Comparison of ENCODE assay signal across 1 cellular context in the genomic region with DNA sequence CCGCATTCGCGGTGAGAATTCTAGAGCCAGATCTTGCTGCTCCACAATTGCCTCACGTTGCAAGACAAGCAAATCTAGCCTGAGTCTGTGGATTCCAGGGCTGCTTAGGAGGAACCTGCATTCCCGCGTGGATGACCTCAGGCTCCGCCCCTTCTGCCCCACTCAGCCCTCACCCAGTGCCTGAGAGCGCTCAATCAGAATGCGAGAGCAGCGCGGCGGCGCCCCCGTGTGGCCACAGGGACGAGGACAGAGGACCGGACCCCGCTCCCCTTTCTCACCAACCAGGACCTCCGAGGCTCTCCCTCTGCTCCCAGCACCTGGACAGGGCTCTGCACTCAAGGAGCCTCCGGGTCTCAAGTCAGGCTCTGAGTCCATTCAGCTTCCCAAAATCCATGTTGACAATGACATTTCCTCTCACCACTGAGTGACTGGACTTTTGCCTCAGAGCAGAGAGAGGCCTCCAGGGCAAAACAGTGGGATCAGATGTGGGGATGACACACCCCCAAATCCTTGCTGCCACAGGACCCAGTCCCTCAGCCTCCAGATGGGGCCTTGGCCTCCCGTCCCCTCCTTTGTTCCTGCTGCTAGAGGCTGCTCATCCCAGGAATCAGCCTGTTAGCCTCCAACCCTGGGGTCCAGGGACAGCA.
TF ChIP-seq lines count a peak whose summit lies in the region.

No MANE protein-coding gene starts in this region.

TF ChIP-seq in HEK293, 187 proteins besides CTCF, POLR2A, EP300 and RAD21 (continued from another document and continues in another):
- TF ChIP-seq, protein P1, sequence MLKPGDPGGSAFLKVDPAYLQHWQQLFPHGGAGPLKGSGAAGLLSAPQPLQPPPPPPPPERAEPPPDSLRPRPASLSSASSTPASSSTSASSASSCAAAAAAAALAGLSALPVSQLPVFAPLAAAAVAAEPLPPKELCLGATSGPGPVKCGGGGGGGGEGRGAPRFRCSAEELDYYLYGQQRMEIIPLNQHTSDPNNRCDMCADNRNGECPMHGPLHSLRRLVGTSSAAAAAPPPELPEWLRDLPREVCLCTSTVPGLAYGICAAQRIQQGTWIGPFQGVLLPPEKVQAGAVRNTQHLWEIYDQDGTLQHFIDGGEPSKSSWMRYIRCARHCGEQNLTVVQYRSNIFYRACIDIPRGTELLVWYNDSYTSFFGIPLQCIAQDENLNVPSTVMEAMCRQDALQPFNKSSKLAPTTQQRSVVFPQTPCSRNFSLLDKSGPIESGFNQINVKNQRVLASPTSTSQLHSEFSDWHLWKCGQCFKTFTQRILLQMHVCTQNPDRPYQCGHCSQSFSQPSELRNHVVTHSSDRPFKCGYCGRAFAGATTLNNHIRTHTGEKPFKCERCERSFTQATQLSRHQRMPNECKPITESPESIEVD (tag by site-specific recombination; IDR thresholded peaks at IDR 0.05): no peak
- TF ChIP-seq ZNF292 (tag by site-specific recombination; IDR thresholded peaks at IDR 0.05; ENCODE audit: borderline replicate concordance, low read depth) (no peak), ZNF404 (tag by site-specific recombination; IDR thresholded peaks at IDR 0.05) (no peak), ZFP41 (tag by site-specific recombination; IDR thresholded peaks at IDR 0.05; ENCODE audit: borderline replicate concordance) (no peak), ZSCAN18 (tag by site-specific recombination; IDR thresholded peaks at IDR 0.05) (no peak), ZNF157 (tag by site-specific recombination; IDR thresholded peaks at IDR 0.05) (no peak), ZNF10 (tag by site-specific recombination; IDR thresholded peaks at IDR 0.05) (0 out of 2 replicates have a peak, but pooled peaks have one; percentile 11), ZNF391 (tag by site-specific recombination; IDR thresholded peaks at IDR 0.05; ENCODE audit: borderline replicate concordance, low read depth) (0 out of 2 replicates have a peak, but pooled peaks have one; percentile 29), ZNF202 (tag by site-specific recombination; IDR thresholded peaks at IDR 0.05; ENCODE audit: borderline replicate concordance) (no peak), ZNF311 (tag by site-specific recombination; IDR thresholded peaks at IDR 0.05; ENCODE audit: borderline replicate concordance) (no peak), SP3 (tag by site-specific recombination; IDR thresholded peaks at IDR 0.05) (peak; percentile 41; the same call in 1 of the 2 replicates), BCL11A (tag by site-specific recombination; IDR thresholded peaks at IDR 0.05; ENCODE audit: low read depth) (no peak), ZNF302 (tag by site-specific recombination; IDR thresholded peaks at IDR 0.05; ENCODE audit: low read depth) (no peak), ZNF266 (tag by site-specific recombination; IDR thresholded peaks at IDR 0.05; ENCODE audit: low read depth) (no peak), ZNF660 (tag by site-specific recombination; IDR thresholded peaks at IDR 0.05) (0 out of 2 replicates have a peak, but pooled peaks have one; percentile 17), ZNF174 (tag by site-specific recombination; IDR thresholded peaks at IDR 0.05) (no peak), ZNF48 (tag by site-specific recombination; IDR thresholded peaks at IDR 0.05) (no peak), ZNF777 (tag by site-specific recombination; IDR thresholded peaks at IDR 0.05; ENCODE audit: borderline replicate concordance) (no peak), SCRT2 (tag by site-specific recombination; IDR thresholded peaks at IDR 0.05) (no peak), ZFP69B (tag by site-specific recombination; IDR thresholded peaks at IDR 0.05) (no peak), ZFP37 (tag by site-specific recombination; IDR thresholded peaks at IDR 0.05) (peak; percentile 38; the same call in 1 of the 2 replicates), ATF2 (tag by site-specific recombination; IDR thresholded peaks at IDR 0.05; ENCODE audit: low read depth) (no peak), SETDB1 (IDR thresholded peaks at IDR 0.05; ENCODE audit: insufficient read length, low read length) (no peak), ZNF548 (tag by site-specific recombination; IDR thresholded peaks at IDR 0.05) (no peak), ZNF658 (tag by site-specific recombination; IDR thresholded peaks at IDR 0.05) (no peak), ZBTB21 (tag by site-specific recombination; IDR thresholded peaks at IDR 0.05) (no peak), ZNF654 (tag by site-specific recombination; IDR thresholded peaks at IDR 0.05; ENCODE audit: low read depth) (peak; percentile 87), GLI2 (tag by site-specific recombination; IDR thresholded peaks at IDR 0.05; ENCODE audit: borderline replicate concordance, low read depth) (no peak), ZNF664 (tag by site-specific recombination; IDR thresholded peaks at IDR 0.05) (no peak), ZNF423 (tag by site-specific recombination; IDR thresholded peaks at IDR 0.05) (no peak), ZNF610 (tag by site-specific recombination; IDR thresholded peaks at IDR 0.05; ENCODE audit: borderline replicate concordance) (no peak), ZNF155 (tag by site-specific recombination; IDR thresholded peaks at IDR 0.05) (no peak), ZNF138 (tag by site-specific recombination; IDR thresholded peaks at IDR 0.05; ENCODE audit: borderline replicate concordance) (no peak), HOXA7 (CRISPR knock-in tag; IDR thresholded peaks at IDR 0.05; ENCODE audit: borderline replicate concordance) (no peak), ZNF560 (tag by site-specific recombination; IDR thresholded peaks at IDR 0.05; ENCODE audit: borderline replicate concordance) (no peak), ZNF843 (tag by site-specific recombination; IDR thresholded peaks at IDR 0.05) (no peak), ZNF521 (tag by site-specific recombination; IDR thresholded peaks at IDR 0.05) (no peak), ZNF239 (tag by site-specific recombination; IDR thresholded peaks at IDR 0.05) (no peak)
- TF ChIP-seq, protein P2, sequence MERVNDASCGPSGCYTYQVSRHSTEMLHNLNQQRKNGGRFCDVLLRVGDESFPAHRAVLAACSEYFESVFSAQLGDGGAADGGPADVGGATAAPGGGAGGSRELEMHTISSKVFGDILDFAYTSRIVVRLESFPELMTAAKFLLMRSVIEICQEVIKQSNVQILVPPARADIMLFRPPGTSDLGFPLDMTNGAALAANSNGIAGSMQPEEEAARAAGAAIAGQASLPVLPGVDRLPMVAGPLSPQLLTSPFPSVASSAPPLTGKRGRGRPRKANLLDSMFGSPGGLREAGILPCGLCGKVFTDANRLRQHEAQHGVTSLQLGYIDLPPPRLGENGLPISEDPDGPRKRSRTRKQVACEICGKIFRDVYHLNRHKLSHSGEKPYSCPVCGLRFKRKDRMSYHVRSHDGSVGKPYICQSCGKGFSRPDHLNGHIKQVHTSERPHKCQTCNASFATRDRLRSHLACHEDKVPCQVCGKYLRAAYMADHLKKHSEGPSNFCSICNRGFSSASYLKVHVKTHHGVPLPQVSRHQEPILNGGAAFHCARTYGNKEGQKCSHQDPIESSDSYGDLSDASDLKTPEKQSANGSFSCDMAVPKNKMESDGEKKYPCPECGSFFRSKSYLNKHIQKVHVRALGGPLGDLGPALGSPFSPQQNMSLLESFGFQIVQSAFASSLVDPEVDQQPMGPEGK (tag by site-specific recombination; IDR thresholded peaks at IDR 0.05): no peak
- TF ChIP-seq, protein P3, sequence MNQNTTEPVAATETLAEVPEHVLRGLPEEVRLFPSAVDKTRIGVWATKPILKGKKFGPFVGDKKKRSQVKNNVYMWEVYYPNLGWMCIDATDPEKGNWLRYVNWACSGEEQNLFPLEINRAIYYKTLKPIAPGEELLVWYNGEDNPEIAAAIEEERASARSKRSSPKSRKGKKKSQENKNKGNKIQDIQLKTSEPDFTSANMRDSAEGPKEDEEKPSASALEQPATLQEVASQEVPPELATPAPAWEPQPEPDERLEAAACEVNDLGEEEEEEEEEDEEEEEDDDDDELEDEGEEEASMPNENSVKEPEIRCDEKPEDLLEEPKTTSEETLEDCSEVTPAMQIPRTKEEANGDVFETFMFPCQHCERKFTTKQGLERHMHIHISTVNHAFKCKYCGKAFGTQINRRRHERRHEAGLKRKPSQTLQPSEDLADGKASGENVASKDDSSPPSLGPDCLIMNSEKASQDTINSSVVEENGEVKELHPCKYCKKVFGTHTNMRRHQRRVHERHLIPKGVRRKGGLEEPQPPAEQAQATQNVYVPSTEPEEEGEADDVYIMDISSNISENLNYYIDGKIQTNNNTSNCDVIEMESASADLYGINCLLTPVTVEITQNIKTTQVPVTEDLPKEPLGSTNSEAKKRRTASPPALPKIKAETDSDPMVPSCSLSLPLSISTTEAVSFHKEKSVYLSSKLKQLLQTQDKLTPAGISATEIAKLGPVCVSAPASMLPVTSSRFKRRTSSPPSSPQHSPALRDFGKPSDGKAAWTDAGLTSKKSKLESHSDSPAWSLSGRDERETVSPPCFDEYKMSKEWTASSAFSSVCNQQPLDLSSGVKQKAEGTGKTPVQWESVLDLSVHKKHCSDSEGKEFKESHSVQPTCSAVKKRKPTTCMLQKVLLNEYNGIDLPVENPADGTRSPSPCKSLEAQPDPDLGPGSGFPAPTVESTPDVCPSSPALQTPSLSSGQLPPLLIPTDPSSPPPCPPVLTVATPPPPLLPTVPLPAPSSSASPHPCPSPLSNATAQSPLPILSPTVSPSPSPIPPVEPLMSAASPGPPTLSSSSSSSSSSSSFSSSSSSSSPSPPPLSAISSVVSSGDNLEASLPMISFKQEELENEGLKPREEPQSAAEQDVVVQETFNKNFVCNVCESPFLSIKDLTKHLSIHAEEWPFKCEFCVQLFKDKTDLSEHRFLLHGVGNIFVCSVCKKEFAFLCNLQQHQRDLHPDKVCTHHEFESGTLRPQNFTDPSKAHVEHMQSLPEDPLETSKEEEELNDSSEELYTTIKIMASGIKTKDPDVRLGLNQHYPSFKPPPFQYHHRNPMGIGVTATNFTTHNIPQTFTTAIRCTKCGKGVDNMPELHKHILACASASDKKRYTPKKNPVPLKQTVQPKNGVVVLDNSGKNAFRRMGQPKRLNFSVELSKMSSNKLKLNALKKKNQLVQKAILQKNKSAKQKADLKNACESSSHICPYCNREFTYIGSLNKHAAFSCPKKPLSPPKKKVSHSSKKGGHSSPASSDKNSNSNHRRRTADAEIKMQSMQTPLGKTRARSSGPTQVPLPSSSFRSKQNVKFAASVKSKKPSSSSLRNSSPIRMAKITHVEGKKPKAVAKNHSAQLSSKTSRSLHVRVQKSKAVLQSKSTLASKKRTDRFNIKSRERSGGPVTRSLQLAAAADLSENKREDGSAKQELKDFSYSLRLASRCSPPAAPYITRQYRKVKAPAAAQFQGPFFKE (tag by site-specific recombination; IDR thresholded peaks at IDR 0.05; ENCODE audit: borderline replicate concordance): no peak
- TF ChIP-seq, protein P4, sequence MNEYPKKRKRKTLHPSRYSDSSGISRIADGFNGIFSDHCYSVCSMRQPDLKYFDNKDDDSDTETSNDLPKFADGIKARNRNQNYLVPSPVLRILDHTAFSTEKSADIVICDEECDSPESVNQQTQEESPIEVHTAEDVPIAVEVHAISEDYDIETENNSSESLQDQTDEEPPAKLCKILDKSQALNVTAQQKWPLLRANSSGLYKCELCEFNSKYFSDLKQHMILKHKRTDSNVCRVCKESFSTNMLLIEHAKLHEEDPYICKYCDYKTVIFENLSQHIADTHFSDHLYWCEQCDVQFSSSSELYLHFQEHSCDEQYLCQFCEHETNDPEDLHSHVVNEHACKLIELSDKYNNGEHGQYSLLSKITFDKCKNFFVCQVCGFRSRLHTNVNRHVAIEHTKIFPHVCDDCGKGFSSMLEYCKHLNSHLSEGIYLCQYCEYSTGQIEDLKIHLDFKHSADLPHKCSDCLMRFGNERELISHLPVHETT (tag by site-specific recombination; IDR thresholded peaks at IDR 0.05): no peak
- TF ChIP-seq, protein P5, sequence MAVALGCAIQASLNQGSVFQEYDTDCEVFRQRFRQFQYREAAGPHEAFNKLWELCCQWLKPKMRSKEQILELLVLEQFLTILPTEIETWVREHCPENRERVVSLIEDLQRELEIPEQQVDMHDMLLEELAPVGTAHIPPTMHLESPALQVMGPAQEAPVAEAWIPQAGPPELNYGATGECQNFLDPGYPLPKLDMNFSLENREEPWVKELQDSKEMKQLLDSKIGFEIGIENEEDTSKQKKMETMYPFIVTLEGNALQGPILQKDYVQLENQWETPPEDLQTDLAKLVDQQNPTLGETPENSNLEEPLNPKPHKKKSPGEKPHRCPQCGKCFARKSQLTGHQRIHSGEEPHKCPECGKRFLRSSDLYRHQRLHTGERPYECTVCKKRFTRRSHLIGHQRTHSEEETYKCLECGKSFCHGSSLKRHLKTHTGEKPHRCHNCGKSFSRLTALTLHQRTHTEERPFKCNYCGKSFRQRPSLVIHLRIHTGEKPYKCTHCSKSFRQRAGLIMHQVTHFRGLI (tag by site-specific recombination; IDR thresholded peaks at IDR 0.05): no peak
